ENCODE assay signal across 8 cellular contexts in the genomic region with DNA sequence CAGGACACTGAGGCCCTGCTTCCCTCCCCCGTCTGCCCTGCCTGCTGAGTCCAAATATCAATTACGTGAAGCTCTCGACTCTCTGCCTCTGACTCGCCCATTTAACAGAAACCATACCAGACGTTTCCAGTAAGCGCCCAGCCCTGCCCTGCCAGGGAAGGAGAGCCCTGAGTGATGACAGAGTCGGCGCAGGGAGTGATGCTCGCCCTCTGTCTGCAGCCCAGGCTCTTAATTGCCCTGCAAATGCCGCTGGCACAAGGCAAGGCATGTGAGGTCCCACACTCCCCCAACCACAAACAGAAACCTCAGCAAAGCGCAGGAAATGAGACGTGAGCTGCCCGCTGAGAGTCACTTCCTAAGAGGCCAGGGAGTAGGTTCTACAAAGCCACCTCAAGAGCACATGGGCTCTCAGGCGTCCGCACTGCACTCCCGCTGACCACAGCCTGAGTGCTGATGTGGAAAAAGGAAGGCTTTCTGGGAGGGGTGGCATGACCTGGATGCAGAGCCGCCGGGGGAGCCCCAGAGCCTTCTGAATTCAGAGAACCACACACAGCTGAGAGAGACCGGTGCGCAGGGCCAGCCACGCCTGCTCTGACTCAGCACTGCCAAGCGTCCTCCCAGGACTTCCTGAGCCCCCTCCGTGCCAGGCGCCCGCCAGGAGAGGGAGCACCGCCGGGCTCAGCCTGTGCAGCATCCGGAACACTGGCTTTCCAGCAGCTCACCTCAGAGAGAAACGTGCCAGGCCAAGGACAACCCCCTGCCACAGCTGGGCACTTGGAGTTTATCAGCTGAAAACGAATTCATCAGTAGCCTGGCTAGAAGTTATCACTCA. TPM values are rescaled to one million over a fixed set of nuclear protein-coding genes. Genes with fewer than 3 reads are reported as not detected.
DNase-seq lines count a peak whose midpoint lies in the region; ATAC-seq, FAIRE-seq and TF ChIP-seq lines count a peak whose summit lies in the region.

No MANE protein-coding gene starts in this region.

- H3K79me2 ChIP-seq in ACC112 (ENCODE audit: control insufficient read depth, insufficient read depth, low read length, unreplicated experiment) = peaks cover 22% of the 10 kb centered on the region

- no peaks in the 10 kb centered on the region for H3K36me3 Mint-ChIP-seq in activated CD4-positive, alpha-beta T cell treated with anti-CD3 and anti-CD28 coated beads, Interleukin-2, amount 10 ng/mL, durations not matched to agents 7 days and 5 days (ENCODE audit: low read depth)

- peak overlapping the region; percentile 34 for H2AFZ ChIP-seq in ACC112 (ENCODE audit: low read length, unreplicated experiment)

- TF ChIP-seq POLR2A in right lobe of liver (IDR thresholded peaks at IDR 0.05) = peak; percentile 25

- H3K27me3 ChIP-seq in ACC112 (ENCODE audit: insufficient read depth, low read length) (peaks cover 17% of the 10 kb centered on the region), right lobe of liver (no peaks in the 10 kb centered on the region)

- no peaks in the 10 kb centered on the region for H3K9me3 Mint-ChIP-seq in activated CD4-positive, alpha-beta T cell treated with anti-CD3 and anti-CD28 coated beads, Interleukin-2, amount 10 ng/mL, durations not matched to agents 7 days and 5 days

- H3K4me1 Mint-ChIP-seq in activated CD4-positive, alpha-beta T cell treated with anti-CD3 and anti-CD28 coated beads, Interleukin-2, amount 10 ng/mL, durations not matched to agents 7 days and 5 days = peaks cover 77% of the 10 kb centered on the region

- peak overlapping the region; percentile 97 for H3K27ac Mint-ChIP-seq in activated CD4-positive, alpha-beta T cell treated with anti-CD3 and anti-CD28 coated beads, Interleukin-2, amount 10 ng/mL, durations not matched to agents 7 days and 5 days

- peak overlapping the region; percentile 68 for H3K4me3 ChIP-seq in ACC112 (ENCODE audit: low read depth, low read length)
- H3K4me3 ChIP-seq in right lobe of liver = peak overlapping the region in 1 of 3 donors; percentile 6

- DNase-seq in GM18507 (ENCODE audit: extremely low spot score, insufficient read length, low read depth) (peak; percentile 44), NCI-H345 treated with DMSO at 0.1 percent for 48 hours (lab: John Stamatoyannopoulos, UW; ENCODE audit: unreplicated experiment) (peak; percentile 29), dedifferentiated amniotic fluid mesenchymal stem cell (ENCODE audit: extremely low spot score) (peak; percentile 70), right lobe of liver (peak in 2 of 3 donors; percentile 73 to 77)
- peak; percentile 94 for DNase-seq in activated CD4-positive, alpha-beta T cell treated with anti-CD3 and anti-CD28 coated beads, Interleukin-2, amount 10 ng/mL, durations not matched to agents 7 days and 5 days
- DNase-seq in stimulated activated CD4-positive, alpha-beta T cell treated with anti-CD3 and anti-CD28 coated beads, Interleukin-4, amount 100 ng/mL, for 1 hour = peak; percentile 70

- POLR2A ChIA-PET in activated CD4-positive, alpha-beta T cell treated with anti-CD3 and anti-CD28 coated beads, Interleukin-2, amount 10 ng/mL, durations not matched to agents 7 days and 5 days (lab: Charles Lee) = interaction anchor here (0.7 to 1.7 kb wide), 3 partner anchors 60 to 171 kb away, joined by 3 to 6 read pairs (median 5); a partner anchor contains a TSS

- H3K4me1 ChIP-seq in ACC112 (ENCODE audit: control insufficient read depth, insufficient read depth, low read length, unreplicated experiment) = peaks cover 25% of the 10 kb centered on the region
- peaks cover 0 to 15% (median 0%) of the 10 kb centered on the region in 4 donors for H3K4me1 ChIP-seq in right lobe of liver

- H3K36me3 ChIP-seq in ACC112 (ENCODE audit: insufficient read depth, low read length) = no peaks in the 10 kb centered on the region
- no peaks in the 10 kb centered on the region for H3K36me3 ChIP-seq in right lobe of liver

- peaks cover 20% of the 10 kb centered on the region for H3K27me3 Mint-ChIP-seq in activated CD4-positive, alpha-beta T cell treated with anti-CD3 and anti-CD28 coated beads, Interleukin-2, amount 10 ng/mL, durations not matched to agents 7 days and 5 days

- H3K4me3 Mint-ChIP-seq in activated CD4-positive, alpha-beta T cell treated with anti-CD3 and anti-CD28 coated beads, Interleukin-2, amount 10 ng/mL, durations not matched to agents 7 days and 5 days = peak overlapping the region; percentile 59

- peak; percentile 52 for ATAC-seq in HG03064 (IDR thresholded peaks at IDR 0.05; ENCODE audit: low read depth, unreplicated experiment)
- ATAC-seq in right lobe of liver = peak; percentile 65 to 80 (median 74)

- no peaks in the 10 kb centered on the region for H3K9me3 ChIP-seq in right lobe of liver

- WGBS in right lobe of liver (ENCODE audit: insufficient coverage, low coverage, low lambda C conversion rate, missing lambda C conversion rate) = 25% methylated on average over 7 of the region's 30 CpGs

- peak in 2 of 4 donors; percentile 17 to 35 for TF ChIP-seq CTCF in right lobe of liver (IDR thresholded peaks at IDR 0.05)

- peak; percentile 92 for FAIRE-seq in GM18507 (lab: Jason Lieb, UNC)

- CTCF ChIA-PET in activated CD4-positive, alpha-beta T cell treated with anti-CD3 and anti-CD28 coated beads, Interleukin-2, amount 10 ng/mL, durations not matched to agents 7 days and 5 days (lab: Charles Lee) = interaction anchor here (0.6 to 3.4 kb wide), 19 partner anchors 10 to 541 kb away, joined by 3 to 25 read pairs (median 4); a partner anchor contains a TSS

- intact Hi-C loops in right lobe of liver (cut with DNase I) = no loop called here

- H3K27ac ChIP-seq in ACC112 (ENCODE audit: low read depth, low read length) (peak overlapping the region; percentile 89), right lobe of liver (peak overlapping the region in 2 of 3 donors; percentile 29 to 30)

RNA-seq across cellular contexts. Expression of a gene that starts 5.3 kb away (rescaled TPM):
- total RNA-seq in activated CD4-positive, alpha-beta T cell treated with anti-CD3 and anti-CD28 coated beads, Interleukin-2, amount 10 ng/mL, durations not matched to agents 7 days and 5 days = 10 to 100 TPM; 14.8 to 17.2 TPM
- 1 to 10 TPM; 2.5 to 9.6 (median 4.8) TPM for total RNA-seq in right lobe of liver

RNA-seq across cellular contexts. Expression of a gene that starts 5.7 kb away (rescaled TPM):
- not detected for total RNA-seq in activated CD4-positive, alpha-beta T cell treated with anti-CD3 and anti-CD28 coated beads, Interleukin-2, amount 10 ng/mL, durations not matched to agents 7 days and 5 days
- total RNA-seq in right lobe of liver = under 1 TPM in 5 of 6 experiments, not detected in 1; 0.25 to 0.86 (median 0.29) TPM

RNA-seq across cellular contexts. Expression of a gene that starts 55.8 kb away (rescaled TPM):
- 100 to 1,000 TPM in 1 of 2 experiments, 10 to 100 TPM in 1; 96.2 to 102 TPM for total RNA-seq in activated CD4-positive, alpha-beta T cell treated with anti-CD3 and anti-CD28 coated beads, Interleukin-2, amount 10 ng/mL, durations not matched to agents 7 days and 5 days
- 10 to 100 TPM; 16.2 to 22.5 (median 18.0) TPM for total RNA-seq in right lobe of liver

Comparison
In these comparisons a context has a peak if more than half of its experiments do, and no peak if none do; other contexts are left out.
1. DNase-seq: peak in every context shown above with its lines; median percentile 94 in activated CD4-positive, alpha-beta T cell treated with anti-CD3 and anti-CD28 coated beads, Interleukin-2, amount 10 ng/mL, durations not matched to agents 7 days and 5 days; 75 in right lobe of liver; 70 in dedifferentiated amniotic fluid mesenchymal stem cell; 70 in stimulated activated CD4-positive, alpha-beta T cell treated with anti-CD3 and anti-CD28 coated beads, Interleukin-4, amount 100 ng/mL, for 1 hour; 44 in GM18507; 29 in NCI-H345 treated with DMSO at 0.1 percent for 48 hours.
2. RNA of a gene that starts 55.8 kb away (total RNA-seq): 96.2 to 102 TPM in activated CD4-positive, alpha-beta T cell treated with anti-CD3 and anti-CD28 coated beads, Interleukin-2, amount 10 ng/mL, durations not matched to agents 7 days and 5 days; 16.2 to 22.5 TPM in right lobe of liver; every median in the first group is over 4 times any median in the second.